8 cellular contexts compared by ENCODE assay signal in genomic region chr10:80204193-80204714, GRCh38. TPM values are rescaled to one million over a fixed set of nuclear protein-coding genes. Genes with fewer than 3 reads are reported as not detected.
DNase-seq lines count a peak whose midpoint lies in the region; ATAC-seq and TF ChIP-seq lines count a peak whose summit lies in the region.

No MANE protein-coding gene starts in this region.

- in situ Hi-C loops in GM13976 (cut with MboI; ENCODE audit: low sequenced_read_pairs, unreplicated experiment) = no loop called here

- H4K8ac ChIP-seq in neuronal stem cell (ENCODE audit: low read depth, low read length) = no peak overlapping the region

- H3K23ac ChIP-seq in neuronal stem cell (ENCODE audit: low read depth, low read length, poor library complexity) = peak overlapping the region; percentile 71

- DNase-seq in activated CD4-positive, alpha-beta T cell treated with anti-CD3 and anti-CD28 coated beads for 36 hours = peak; percentile 61
- DNase-seq in activated CD4-positive, alpha-beta T cell treated with anti-CD3 and anti-CD28 coated beads, Interleukin-2, amount 50 U/mL, for 1 hour = no peak
- DNase-seq in T-cell (peak in 1 of 34 experiments; percentile 10), fibroblast of lung (ENCODE audit: low read depth in 2 of 2) (peak in 1 of 2 donors; percentile 23), neuronal stem cell (ENCODE audit: low spot score) (no peak), SHP77 treated with DMSO at 0.1 percent for 48 hours (lab: John Stamatoyannopoulos, UW) (no peak), GM13976 (ENCODE audit: low spot score) (no peak), NCI-H1092 (lab: John Stamatoyannopoulos, UW) (no peak)

- POLR2A ChIA-PET in activated CD4-positive, alpha-beta T cell treated with anti-CD3 and anti-CD28 coated beads for 36 hours (lab: Charles Lee) = interaction anchor here (0.8 to 2.6 kb wide), 7 partner anchors 12 to 125 kb away, joined by 3 to 22 read pairs (median 6); no protein-coding TSS in a partner anchor
- POLR2A ChIA-PET in T-cell (lab: Charles Lee) = interaction anchor here (1.0 to 2.5 kb wide), 2 partner anchors 16 to 17 kb away, joined by 7 to 13 read pairs; no protein-coding TSS in a partner anchor

- H3K79me1 ChIP-seq in neuronal stem cell (ENCODE audit: low read depth, low read length) = no peaks in the 10 kb centered on the region

- H3K4me1 Mint-ChIP-seq in activated CD4-positive, alpha-beta T cell treated with anti-CD3 and anti-CD28 coated beads for 36 hours = peaks cover 52% of the 10 kb centered on the region
- H3K4me1 Mint-ChIP-seq in T-cell = peaks cover 62 to 65% (median 63%) of the 10 kb centered on the region in 3 donors

- no peak overlapping the region for H2AFZ ChIP-seq in fibroblast of lung (ENCODE audit: low read length)
- H2AFZ ChIP-seq in neuronal stem cell (ENCODE audit: low read length) = peak overlapping the region; percentile 95

- H3K36me3 ChIP-seq in fibroblast of lung (ENCODE audit: control insufficient read depth, insufficient read depth, low read length) = peaks cover 3% of the 10 kb centered on the region
- no peaks in the 10 kb centered on the region for H3K36me3 ChIP-seq in neuronal stem cell (replicated peaks in 1 of 2; ENCODE audit: control insufficient read depth in 2 of 2, insufficient read depth in 2 of 2, low read length in 2 of 2)

- no peak overlapping the region for H3K14ac ChIP-seq in neuronal stem cell (ENCODE audit: low read length)

- H3K9me3 ChIP-seq in fibroblast of lung (ENCODE audit: control insufficient read depth, insufficient read depth, low read depth, low read length) (no peaks in the 10 kb centered on the region), neuronal stem cell (replicated peaks in 1 of 2; ENCODE audit: control insufficient read depth in 2 of 2, insufficient read depth in 1 of 2, low read depth in 1 of 2, low read length in 2 of 2) (no peaks in the 10 kb centered on the region)

- peaks cover 28% of the 10 kb centered on the region for H3K4me1 ChIP-seq in fibroblast of lung (ENCODE audit: control insufficient read depth, extremely low read depth, insufficient read depth, low read length)
- H3K4me1 ChIP-seq in neuronal stem cell (ENCODE audit: control insufficient read depth in 2 of 2, insufficient read depth in 1 of 2, low read depth in 1 of 2, low read length in 2 of 2) = peaks cover 0 to 20% of the 10 kb centered on the region in 2 donors

- peaks cover 2% of the 10 kb centered on the region for H4K20me1 ChIP-seq in fibroblast of lung (ENCODE audit: control insufficient read depth, extremely low read depth, insufficient read depth, low read length)

- intact Hi-C loops in activated CD4-positive, alpha-beta T cell treated with anti-CD3 and anti-CD28 coated beads for 36 hours (cut with DNase I, micrococcal nuclease) = loop anchor here (1.0 to 5.0 kb wide), 3 partner anchors 8 to 248 kb away; partner anchors contain the start of genes PRXL2A (in 1 of the 2) and TSPAN14 (in 1 of the 2)

- H3K9ac ChIP-seq in fibroblast of lung (ENCODE audit: insufficient read depth, low read length) (peak overlapping the region; percentile 94), neuronal stem cell (ENCODE audit: low read depth, low read length, poor library complexity) (no peak overlapping the region)

- peak overlapping the region; percentile 86 for H3K4me3 Mint-ChIP-seq in activated CD4-positive, alpha-beta T cell treated with anti-CD3 and anti-CD28 coated beads for 36 hours
- H3K4me3 Mint-ChIP-seq in T-cell = peak overlapping the region; percentile 83 to 98 (median 97)

- H3K18ac ChIP-seq in neuronal stem cell (ENCODE audit: low read length) = peak overlapping the region; percentile 96

- CTCF ChIA-PET in activated CD4-positive, alpha-beta T cell treated with anti-CD3 and anti-CD28 coated beads for 36 hours (lab: Charles Lee) = interaction anchor here (0.5 to 3.7 kb wide), 7 partner anchors 8 to 61 kb away, joined by 3 to 30 read pairs (median 9); no protein-coding TSS in a partner anchor
- CTCF ChIA-PET in T-cell (lab: Charles Lee) = interaction anchor here (0.6 to 4.1 kb wide), 10 partner anchors 13 to 321 kb away, joined by 3 to 44 read pairs (median 4); no protein-coding TSS in a partner anchor

- H3K27me3 ChIP-seq in fibroblast of lung (ENCODE audit: control insufficient read depth, insufficient read depth, low read length) (no peaks in the 10 kb centered on the region), neuronal stem cell (ENCODE audit: control insufficient read depth in 3 of 3, insufficient read depth in 3 of 3, low read depth in 1 of 3, low read length in 3 of 3) (peaks cover 3 to 35% (median 30%) of the 10 kb centered on the region in 3 experiments)

- no peak overlapping the region for H2BK12ac ChIP-seq in neuronal stem cell (ENCODE audit: low read length)

- peak overlapping the region; percentile 95 for H3K27ac Mint-ChIP-seq in activated CD4-positive, alpha-beta T cell treated with anti-CD3 and anti-CD28 coated beads for 36 hours
- H3K27ac Mint-ChIP-seq in T-cell = peak overlapping the region; percentile 87 to 92

- H3K4me2 ChIP-seq in fibroblast of lung (ENCODE audit: extremely low read depth, insufficient read depth, low read length) (peak overlapping the region; percentile 80), neuronal stem cell (ENCODE audit: insufficient read depth, low read length, poor library complexity, severe bottlenecking) (peak overlapping the region; percentile 69)

- peaks cover 73% of the 10 kb centered on the region for H3K79me2 ChIP-seq in fibroblast of lung (ENCODE audit: control insufficient read depth, insufficient read depth, low read length)

- H3K27me3 Mint-ChIP-seq in activated CD4-positive, alpha-beta T cell treated with anti-CD3 and anti-CD28 coated beads for 36 hours = no peaks in the 10 kb centered on the region
- no peaks in the 10 kb centered on the region for H3K27me3 Mint-ChIP-seq in T-cell

- ATAC-seq in activated CD4-positive, alpha-beta T cell treated with anti-CD3 and anti-CD28 coated beads for 36 hours = no peak
- no peak for ATAC-seq in T-cell (replicated peaks in 1 of 4)

- no peak overlapping the region for H2BK5ac ChIP-seq in neuronal stem cell (ENCODE audit: low read length)

- H3K27ac ChIP-seq in fibroblast of lung (ENCODE audit: insufficient read depth, low read length) = peak overlapping the region; percentile 95
- peak overlapping the region; percentile 25 for H3K27ac ChIP-seq in neuronal stem cell (replicated peaks; ENCODE audit: low read length)

- no CpG with 5 or more reads among the region's 9 CpGs for WGBS in neuronal stem cell (ENCODE audit: extremely low coverage in 2 of 2, insufficient read length in 2 of 2, insufficient replicate concordance in 1 of 2), 2 donors

- TF ChIP-seq CTCF in fibroblast of lung (conservative IDR thresholded peaks at IDR 0.05 in 1 of 2, IDR thresholded peaks at IDR 0.05 in 1 of 2; ENCODE audit: low read depth in 1 of 2, low read length in 2 of 2) (no peak), GM13976 (IDR thresholded peaks at IDR 0.05; ENCODE audit: borderline replicate concordance, control extremely low read depth, extremely low read depth, insufficient read depth, missing control alignments) (no peak)

- peaks cover 26% of the 10 kb centered on the region for H3K36me3 Mint-ChIP-seq in activated CD4-positive, alpha-beta T cell treated with anti-CD3 and anti-CD28 coated beads for 36 hours (ENCODE audit: low read depth)
- H3K36me3 Mint-ChIP-seq in T-cell = peaks cover 12% of the 10 kb centered on the region

- H3K9me3 Mint-ChIP-seq in activated CD4-positive, alpha-beta T cell treated with anti-CD3 and anti-CD28 coated beads for 36 hours (ENCODE audit: low read depth) = no peaks in the 10 kb centered on the region
- H3K9me3 Mint-ChIP-seq in T-cell = no peaks in the 10 kb centered on the region

- peak overlapping the region; percentile 84 for H2BK120ac ChIP-seq in neuronal stem cell (ENCODE audit: low read depth, low read length)

- H2AK5ac ChIP-seq in neuronal stem cell (ENCODE audit: low read depth, low read length) = no peak overlapping the region

- peak overlapping the region; percentile 70 for H2BK15ac ChIP-seq in neuronal stem cell (ENCODE audit: low read length)

- H3K4me3 ChIP-seq in fibroblast of lung (replicated peaks in 1 of 4; ENCODE audit: control extremely low read depth in 1 of 4, insufficient read depth in 1 of 4, low read depth in 3 of 4, low read length in 4 of 4) (peak overlapping the region; percentile 73 to 96 (median 94)), neuronal stem cell (ENCODE audit: low read length in 2 of 2) (peak overlapping the region; percentile 50 to 83)

- H4K91ac ChIP-seq in neuronal stem cell (ENCODE audit: low read depth, low read length, poor library complexity) = no peak overlapping the region

- H3K4ac ChIP-seq in neuronal stem cell (ENCODE audit: low read length) = no peak overlapping the region

RNA-seq across cellular contexts. Expression of gene ANXA11, which starts 1.1 kb away (rescaled TPM):
- 100 to 1,000 TPM; 256 to 348 TPM for total RNA-seq in activated CD4-positive, alpha-beta T cell treated with anti-CD3 and anti-CD28 coated beads for 36 hours
- total RNA-seq in T-cell (100 to 1,000 TPM; 196 to 222 (median 208) TPM), fibroblast of lung (83.7 and 124 TPM in 2 replicates)
- 206 and 308 TPM in 2 replicates for polyA plus RNA-seq in fibroblast of lung
- polyA plus RNA-seq in fibroblast of lung (2012) = 724 and 1,112 TPM in 2 replicates
- 182 and 357 TPM in 2 replicates for polyA minus RNA-seq in fibroblast of lung (ENCODE audit: low replicate concordance)
- 47.4 TPM for polyA plus RNA-seq in neuronal stem cell (2013, experiment 1 of 2)
- polyA plus RNA-seq in neuronal stem cell (2013, experiment 2 of 2) = 40.6 TPM
